2 cellular contexts compared by ENCODE assay signal in the genomic region with DNA sequence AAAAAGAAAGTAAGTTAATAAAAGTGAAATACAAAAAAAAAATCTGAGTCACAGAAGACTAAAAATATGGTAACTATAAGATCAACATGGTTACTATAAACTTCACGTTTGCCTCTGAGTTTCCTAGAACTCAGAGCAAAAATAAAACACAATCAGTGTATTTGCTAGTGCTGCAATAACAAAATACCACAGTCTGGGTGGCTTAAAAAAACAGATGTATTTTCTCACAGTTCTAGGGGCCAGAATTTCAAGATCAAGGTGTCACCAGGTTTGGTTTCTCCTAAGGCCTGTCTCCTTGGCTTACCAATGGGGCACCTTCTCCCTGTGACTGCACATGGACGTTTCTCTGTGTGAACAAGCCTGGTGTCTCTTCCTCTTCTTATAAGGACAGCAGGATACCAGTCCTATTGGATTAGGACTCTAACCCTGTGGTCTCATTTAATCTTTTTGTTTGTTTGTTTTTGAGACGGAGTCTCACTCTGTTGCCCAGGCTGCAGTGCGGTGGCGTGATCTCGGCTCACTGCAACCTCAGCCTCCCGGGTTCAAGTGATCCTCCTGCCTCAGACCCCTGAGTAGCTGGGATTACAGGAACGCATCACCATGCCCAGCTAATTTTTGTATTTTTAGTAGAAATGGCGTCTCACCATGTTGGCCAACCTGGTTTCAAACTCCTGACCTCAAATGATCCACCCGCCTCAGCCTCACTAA.
TF ChIP-seq lines count a peak whose summit lies in the region.

No MANE protein-coding gene starts in this region.

TF ChIP-seq in H1, 55 proteins besides CTCF, POLR2A, EP300 and RAD21 (continued from another document):
- TF ChIP-seq CEBPB (IDR thresholded peaks at IDR 0.05; ENCODE audit: low read depth, low read length), result no peak
- no peak for TF ChIP-seq CBX8 (IDR thresholded peaks at IDR 0.05; ENCODE audit: borderline replicate concordance, low read depth, low read length)
- no peak for TF ChIP-seq TBP (IDR thresholded peaks at IDR 0.05; ENCODE audit: low read depth, low read length)
- TF ChIP-seq HDAC6 (IDR thresholded peaks at IDR 0.05; ENCODE audit: low read depth, low read length), result no peak
- no peak for TF ChIP-seq SP1 (IDR thresholded peaks at IDR 0.05; ENCODE audit: low read depth, low read length)

TF ChIP-seq in HepG2, 621 proteins besides CTCF, POLR2A, EP300 and RAD21 (continued from another document):
- TF ChIP-seq, protein P1, sequence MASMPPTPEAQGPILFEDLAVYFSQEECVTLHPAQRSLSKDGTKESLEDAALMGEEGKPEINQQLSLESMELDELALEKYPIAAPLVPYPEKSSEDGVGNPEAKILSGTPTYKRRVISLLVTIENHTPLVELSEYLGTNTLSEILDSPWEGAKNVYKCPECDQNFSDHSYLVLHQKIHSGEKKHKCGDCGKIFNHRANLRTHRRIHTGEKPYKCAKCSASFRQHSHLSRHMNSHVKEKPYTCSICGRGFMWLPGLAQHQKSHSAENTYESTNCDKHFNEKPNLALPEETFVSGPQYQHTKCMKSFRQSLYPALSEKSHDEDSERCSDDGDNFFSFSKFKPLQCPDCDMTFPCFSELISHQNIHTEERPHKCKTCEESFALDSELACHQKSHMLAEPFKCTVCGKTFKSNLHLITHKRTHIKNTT (CRISPR knock-in tag; IDR thresholded peaks at IDR 0.05), result no peak
- TF ChIP-seq ESRRA (CRISPR knock-in tag; IDR thresholded peaks at IDR 0.05; ENCODE audit: low read depth), result no peak
- no peak for TF ChIP-seq CENPT (CRISPR knock-in tag; IDR thresholded peaks at IDR 0.05; ENCODE audit: low read depth)
- TF ChIP-seq ZFP91 (CRISPR knock-in tag; IDR thresholded peaks at IDR 0.05; ENCODE audit: borderline replicate concordance), result 0 out of 2 replicates have a peak, but pooled peaks have one; percentile 30
- TF ChIP-seq BHLHE40 (IDR thresholded peaks at IDR 0.05; ENCODE audit: low read length), result no peak
- no peak for TF ChIP-seq ZNF543 (CRISPR knock-in tag; IDR thresholded peaks at IDR 0.05)
